26 cellular contexts compared by ENCODE assay signal in genomic region chr3:194434503-194434902, GRCh38. TPM values are rescaled to one million over a fixed set of nuclear protein-coding genes. Genes with fewer than 3 reads are reported as not detected.
"Had no signal": no experiment of that assay in that cellular context is flagged by ENCODE, and none has a peak within 500 bp of the region (broad histone marks: within the 10 kb centered on the region; RNA-seq: fewer than 3 reads in every experiment).

No MANE protein-coding gene starts in this region.

- H3K4me1 ChIP-seq: esophagus muscularis mucosa, foreskin keratinocyte, gastroesophageal sphincter, heart left ventricle, left lung, lower lobe of right lung had no signal

- H3K4me3 Mint-ChIP-seq: mesothelial cell of epicardium, naive B cell had no signal

- H3K4me3 ChIP-seq: coronary artery, dorsolateral prefrontal cortex, esophagus muscularis mucosa, gastroesophageal sphincter, heart left ventricle, hepatocyte, left lung, lower lobe of right lung, mucosa of descending colon had no signal

- H3K9me3 Mint-ChIP-seq: mesothelial cell of epicardium, naive B cell had no signal

- H3K27me3 ChIP-seq: dorsolateral prefrontal cortex, esophagus muscularis mucosa, foreskin keratinocyte, gastroesophageal sphincter, heart left ventricle, hepatocyte, left lung had no signal

- H3K9me3 ChIP-seq: esophagus muscularis mucosa, gastroesophageal sphincter, heart left ventricle, left lung, lower lobe of right lung, mucosa of descending colon had no signal

- H3K27me3 Mint-ChIP-seq: naive B cell had no signal

- H3K27ac ChIP-seq: coronary artery, dorsolateral prefrontal cortex, esophagus muscularis mucosa, foreskin keratinocyte, gastroesophageal sphincter, heart left ventricle, hepatocyte, left lung, lower lobe of right lung had no signal

- H3K4me1 Mint-ChIP-seq: naive B cell had no signal

- ATAC-seq: foreskin keratinocyte, gastroesophageal sphincter, heart left ventricle, left cardiac atrium, left lung, left ventricle myocardium superior, lower lobe of right lung, mucosa of descending colon had no signal

- FAIRE-seq: endothelial cell of umbilical vein, keratinocyte had no signal

- DNase-seq: dermis blood vessel endothelial cell; dorsolateral prefrontal cortex; effector CD4-positive, alpha-beta T cell; effector memory CD4-positive, alpha-beta T cell; foreskin keratinocyte; heart left ventricle; hypothalamus; left cardiac atrium; left lung; left ventricle myocardium superior; lower lobe of right lung; mesenchymal stem cell; mucosa of descending colon; naive B cell had no signal

- H3K27ac Mint-ChIP-seq: mesothelial cell of epicardium had no signal

- H3K4me2 ChIP-seq: hepatocyte had no signal

- H3K79me2 ChIP-seq: hepatocyte had no signal

- H2AFZ ChIP-seq: hepatocyte had no signal

RNA-seq across cellular contexts. Expression of gene GP5, which starts 35.4 kb away (rescaled TPM):
- total RNA-seq: epithelial cell of proximal tubule, fibroblast of villous mesenchyme, foreskin keratinocyte, frontal cortex, left ventricle myocardium superior, mesenteric fat pad, myocyte had no signal
- polyA plus RNA-seq: foreskin keratinocyte, hepatocyte had no signal
